ENCODE assay signal across 8 cellular contexts in genomic region chr1:33181038-33181861, GRCh38. TPM values are rescaled to one million over a fixed set of nuclear protein-coding genes. Genes with fewer than 3 reads are reported as not detected.
DNase-seq lines count a peak whose midpoint lies in the region; TF ChIP-seq lines count a peak whose summit lies in the region.

No MANE protein-coding gene starts in this region.

- H3F3A ChIP-seq in DOHH2 (ENCODE audit: control insufficient read depth, insufficient read depth) (0 out of 2 replicates have a peak, but pooled peaks cover 2% of the 10 kb centered on the region), GM23248 (ENCODE audit: insufficient read depth) (no peaks in the 10 kb centered on the region)

- peaks cover 25% of the 10 kb centered on the region for H3K27me3 Mint-ChIP-seq in endodermal cell (ENCODE audit: insufficient read depth)

- in situ Hi-C loops in GM23248 (cut with MboI), result no loop called here
- in situ Hi-C loops in GM13976 (cut with MboI; ENCODE audit: low sequenced_read_pairs, unreplicated experiment), result no loop called here

- 3 to 4% methylated on average over 51 to 66 of the region's 80 CpGs for WGBS in GM23248 (ENCODE audit: low coverage in 1 of 2, low lambda C conversion rate in 2 of 2, missing lambda C conversion rate in 2 of 2), 2 experiments
- 0 to 1% methylated on average over 36 to 80 of the region's 80 CpGs for WGBS in endodermal cell (ENCODE audit: insufficient coverage in 1 of 2, insufficient read length in 1 of 2), 2 experiments

- H3K4me2 ChIP-seq in DOHH2 (ENCODE audit: low read length) (peak overlapping the region; percentile 92), GM23248 (ENCODE audit: unreplicated experiment) (peak overlapping the region; percentile 93)

- peak overlapping the region; percentile 62 for H3K27ac Mint-ChIP-seq in endodermal cell

- H3K9me2 ChIP-seq in DOHH2 (replicated peaks; ENCODE audit: control insufficient read depth, low read length) (no peaks in the 10 kb centered on the region), GM23248 (ENCODE audit: insufficient read depth) (no peaks in the 10 kb centered on the region)

- peaks cover 10% of the 10 kb centered on the region for H3K4me1 Mint-ChIP-seq in endodermal cell

- H3K36me3 ChIP-seq in DOHH2 (ENCODE audit: control insufficient read depth, low read length) (no peaks in the 10 kb centered on the region), GM23248 (ENCODE audit: low read depth) (no peaks in the 10 kb centered on the region), endodermal cell (ENCODE audit: control insufficient read depth, insufficient read depth, low read length) (no peaks in the 10 kb centered on the region), mucosa of rectum (ENCODE audit: control insufficient read depth in 2 of 2, insufficient read depth in 2 of 2, low read length in 2 of 2) (peaks cover 0 to 3% of the 10 kb centered on the region in 2 donors)

- peak overlapping the region; percentile 67 for H3K4me3 Mint-ChIP-seq in endodermal cell

- H3K4me3 ChIP-seq in DOHH2 (ENCODE audit: low read length), result peak overlapping the region; percentile 79
- peak overlapping the region; percentile 75 for H3K4me3 ChIP-seq in GM23248
- peak overlapping the region; percentile 75 for H3K4me3 ChIP-seq in endodermal cell (ENCODE audit: low read length)
- peak overlapping the region; percentile 78 to 79 for H3K4me3 ChIP-seq in mucosa of rectum (ENCODE audit: low read length in 2 of 2)

- peak overlapping the region; percentile 81 for H2AFZ ChIP-seq in GM23248

- H3K9me3 ChIP-seq in DOHH2 (ENCODE audit: control insufficient read depth, insufficient read depth, low read length) (no peaks in the 10 kb centered on the region), GM23248 (ENCODE audit: low read depth) (no peaks in the 10 kb centered on the region), endodermal cell (ENCODE audit: control insufficient read depth, low read length) (no peaks in the 10 kb centered on the region), mucosa of rectum (ENCODE audit: control insufficient read depth in 2 of 2, low read length in 2 of 2) (no peaks in the 10 kb centered on the region)

- no peaks in the 10 kb centered on the region for H4K20me1 ChIP-seq in DOHH2 (ENCODE audit: control insufficient read depth, insufficient read depth, low read depth, low read length)
- H4K20me1 ChIP-seq in GM23248 (ENCODE audit: insufficient read depth), result no peaks in the 10 kb centered on the region

- H3K4me1 ChIP-seq in DOHH2 (ENCODE audit: control insufficient read depth, low read length) (peaks cover 23% of the 10 kb centered on the region), GM23248 (ENCODE audit: insufficient read depth) (peaks cover 8% of the 10 kb centered on the region), endodermal cell (ENCODE audit: control insufficient read depth, insufficient read depth, low read length) (no peaks in the 10 kb centered on the region), mucosa of rectum (ENCODE audit: control insufficient read depth in 2 of 2, insufficient read depth in 2 of 2, low read length in 2 of 2) (peaks cover 10 to 19% of the 10 kb centered on the region in 2 donors)

- H3K79me2 ChIP-seq in DOHH2 (ENCODE audit: control insufficient read depth, low read length) (no peaks in the 10 kb centered on the region), GM23248 (ENCODE audit: insufficient read depth) (no peaks in the 10 kb centered on the region)

- H3K36me3 Mint-ChIP-seq in endodermal cell (ENCODE audit: low read depth), result no peaks in the 10 kb centered on the region

- H3K27me3 ChIP-seq in DOHH2 (ENCODE audit: control insufficient read depth, low read length), result peaks cover 20% of the 10 kb centered on the region
- H3K27me3 ChIP-seq in GM23248 (replicated peaks; ENCODE audit: insufficient read depth), result peaks cover 15% of the 10 kb centered on the region
- peaks cover 12% of the 10 kb centered on the region for H3K27me3 ChIP-seq in endodermal cell (ENCODE audit: control insufficient read depth, insufficient read depth, low read length, poor library complexity, severe bottlenecking)
- H3K27me3 ChIP-seq in mucosa of rectum (ENCODE audit: control insufficient read depth in 2 of 2, insufficient read depth in 2 of 2, low read length in 2 of 2), result no peaks in the 10 kb centered on the region

- DNase-seq in GM23248, result peak; percentile 74
- peak; percentile 55 for DNase-seq in NAMALWA (ENCODE audit: low spot score)
- peak; percentile 19 to 21 for DNase-seq in activated CD4-positive, alpha-beta T cell treated with anti-CD3 and anti-CD28 coated beads for 4 hours
- DNase-seq in endodermal cell, result peak; percentile 85
- DNase-seq in substantia nigra (lab: John Stamatoyannopoulos, UW), result peak in 14 of 49 donors; percentile 35 to 75 (median 60)
- DNase-seq in GM13976 (ENCODE audit: low spot score), result no peak

- TF ChIP-seq CTCF in DOHH2 (IDR thresholded peaks at IDR 0.05; ENCODE audit: low read depth, low read length, poor library complexity, severe bottlenecking), result no peak
- peak; percentile 22 for TF ChIP-seq CTCF in endodermal cell (conservative IDR thresholded peaks at IDR 0.05)
- no peak for TF ChIP-seq CTCF in GM13976 (IDR thresholded peaks at IDR 0.05; ENCODE audit: borderline replicate concordance, control extremely low read depth, extremely low read depth, insufficient read depth, missing control alignments)

- H3K27ac ChIP-seq in DOHH2 (ENCODE audit: low read depth, low read length), result no peak overlapping the region
- H3K27ac ChIP-seq in GM23248, result no peak overlapping the region
- peak overlapping the region; percentile 50 for H3K27ac ChIP-seq in endodermal cell (ENCODE audit: low read depth, low read length)
- H3K27ac ChIP-seq in mucosa of rectum (ENCODE audit: low read depth in 2 of 2, low read length in 2 of 2), result peak overlapping the region; percentile 23 to 65
- H3K27ac ChIP-seq in substantia nigra (ENCODE audit: low read depth, low read length, poor library complexity, severe bottlenecking), result peak overlapping the region; percentile 89

- H3K9ac ChIP-seq in GM23248 (peak overlapping the region; percentile 60), endodermal cell (ENCODE audit: extremely low read depth, low read length, poor library complexity, severe bottlenecking) (no peak overlapping the region), mucosa of rectum (ENCODE audit: low read depth in 1 of 2, low read length in 2 of 2) (peak overlapping the region in 1 of 2 donors; percentile 45)

- no peaks in the 10 kb centered on the region for H3K9me3 Mint-ChIP-seq in endodermal cell

RNA-seq across cellular contexts. Expression of gene TRIM62, which starts 0.6 kb away (rescaled TPM):
- total RNA-seq in GM23248 (2014; rRNA removed; shearing (Covaris generic)), result 2.0 and 2.6 TPM in 2 replicates
- polyA plus RNA-seq in GM23248 (2016; fragmentation: Nextera tagmentation; extraction: Ambion mirVana), result 1.5 and 2.0 TPM in 2 replicates
- 1 to 10 TPM; 5.1 to 6.0 TPM for total RNA-seq in endodermal cell
- 9.4 TPM for polyA plus RNA-seq in endodermal cell (2013, experiment 1 of 2)
- 8.0 TPM for polyA plus RNA-seq in endodermal cell (2013, experiment 2 of 2)

Comparison
In these comparisons a context has a peak if more than half of its experiments do, and no peak if none do; other contexts are left out.
1. H3K27ac ChIP-seq: peak in endodermal cell (single experiment), mucosa of rectum (2 of 2) and substantia nigra (single experiment); none in DOHH2 (single experiment) and GM23248 (single experiment).
2. Peak in every context shown above with its lines, with median percentiles within 50 percentile points of each other: H3K4me3 ChIP-seq.